27 cellular contexts compared by ENCODE assay signal in genomic region chr5:42830924-42831323, GRCh38. TPM values are rescaled to one million over a fixed set of nuclear protein-coding genes. Genes with fewer than 3 reads are reported as not detected.
"Had no signal": no experiment of that assay in that cellular context is flagged by ENCODE, and none has a peak within 500 bp of the region (broad histone marks: within the 10 kb centered on the region; RNA-seq: fewer than 3 reads in every experiment).

No MANE protein-coding gene starts in this region.

- ATAC-seq: effector memory CD8-positive, alpha-beta T cell; esophagus mucosa; gastrocnemius medialis; heart right ventricle; left cardiac atrium; left lung; left ventricle myocardium superior; naive thymus-derived CD4-positive, alpha-beta T cell had no signal

- H3K9me3 ChIP-seq: colonic mucosa, esophagus squamous epithelium, gastrocnemius medialis, heart right ventricle, left lung had no signal

- H3K36me3 ChIP-seq: colonic mucosa, esophagus squamous epithelium, gastrocnemius medialis, heart right ventricle, left lung had no signal

- DNase-seq: colonic mucosa; cortex of kidney; effector CD8-positive, alpha-beta T cell; effector memory CD8-positive, alpha-beta T cell; endodermal cell; erythroblast; esophagus squamous epithelium; foreskin fibroblast; foreskin melanocyte; gastrocnemius medialis; glutamatergic neuron; head of caudate nucleus; heart right ventricle; hippocampal formation; left cardiac atrium; left lung; left ventricle myocardium superior; mammary epithelial cell; mesendoderm; midbrain; naive thymus-derived CD4-positive, alpha-beta T cell had no signal

- H3K4me3 ChIP-seq: colonic mucosa, esophagus squamous epithelium, gastrocnemius medialis, heart right ventricle, left lung, lung had no signal

- H3K27me3 ChIP-seq: colonic mucosa, esophagus squamous epithelium, gastrocnemius medialis, heart right ventricle, left lung had no signal

- H3K4me1 ChIP-seq: colonic mucosa, left lung had no signal

- H3K27ac ChIP-seq: colonic mucosa, epithelial cell of prostate, esophagus squamous epithelium, gastrocnemius medialis, heart right ventricle, left lung had no signal

- FAIRE-seq: endometrium, islet of Langerhans, keratinocyte had no signal

RNA-seq across cellular contexts. Expression of gene SELENOP, which starts 19.2 kb away (rescaled TPM):
- polyA plus RNA-seq: naive thymus-derived CD4-positive, alpha-beta T cell had no signal
